Comparison of ENCODE assay signal across 16 cellular contexts in genomic region chr2:53130441-53130943, GRCh38.
DNase-seq lines count a peak whose midpoint lies in the region; ATAC-seq, FAIRE-seq and TF ChIP-seq lines count a peak whose summit lies in the region.
"Had no signal": no experiment of that assay in that cellular context is flagged by ENCODE, and none has a peak within 500 bp of the region (broad histone marks: within the 10 kb centered on the region; RNA-seq: fewer than 3 reads in every experiment).

No MANE protein-coding gene starts in this region.

- H4K20me1 ChIP-seq in keratinocyte (ENCODE audit: control insufficient read depth, extremely low read depth, insufficient read depth, low read length) = no peaks in the 10 kb centered on the region

- DNase-seq in COLO829 (ENCODE audit: low spot score) (peak; percentile 21), astrocyte of the hippocampus (ENCODE audit: low read depth, low spot score) (peak; percentile 59), keratinocyte (ENCODE audit: low read depth, low spot score) (peak; percentile 25), DMS 273 (lab: John Stamatoyannopoulos, UW; ENCODE audit: unreplicated experiment) (no peak), uterus (no peak), GOT3 (lab: John Stamatoyannopoulos, UW) (no peak)
- DNase-seq: activated CD4-positive, CD25-positive, alpha-beta regulatory T cell treated with anti-CD3 and anti-CD28 coated beads, Interleukin-2, amount 50 U/mL, for 72 hours; activated naive CD4-positive, alpha-beta T cell treated with anti-CD3 and anti-CD28 coated beads, Interleukin-2, amount 10 ng/mL, durations not matched to agents 7 days and 5 days; CD4-positive, CD25-positive, alpha-beta regulatory T cell; effector CD8-positive, alpha-beta T cell; NCI-H2107; SHP77 treated with DMSO at 0.1 percent for 48 hours; stimulated activated naive CD4-positive, alpha-beta T cell had no signal

- H3K36me3 ChIP-seq in keratinocyte (ENCODE audit: control insufficient read depth in 2 of 2, extremely low read depth in 1 of 2, insufficient read depth in 2 of 2, low read length in 2 of 2) (no peaks in the 10 kb centered on the region), uterus (no peaks in the 10 kb centered on the region)

- TF ChIP-seq CTCF in keratinocyte (optimal IDR thresholded peaks at IDR 0.05 in 1 of 3, IDR thresholded peaks at IDR 0.05 in 1 of 3, conservative IDR thresholded peaks at IDR 0.05 in 1 of 3; ENCODE audit: extremely low read depth in 1 of 3, insufficient read depth in 2 of 3, low read length in 3 of 3) (no peak), uterus (IDR thresholded peaks at IDR 0.05) (no peak)

- H3K79me2 ChIP-seq in keratinocyte (ENCODE audit: control insufficient read depth, insufficient read depth, low read length) = no peaks in the 10 kb centered on the region

- H3K9ac ChIP-seq in keratinocyte (ENCODE audit: control insufficient read depth, extremely low read depth, insufficient read depth, low read length) = no peak overlapping the region

- peaks cover 28% of the 10 kb centered on the region for H3K4me1 ChIP-seq in keratinocyte (ENCODE audit: control insufficient read depth, extremely low read depth, insufficient read depth, low read length)
- no peaks in the 10 kb centered on the region for H3K4me1 ChIP-seq in uterus

- no peak for TF ChIP-seq POLR2A in uterus (IDR thresholded peaks at IDR 0.05)

- H3K4me3 ChIP-seq in keratinocyte (ENCODE audit: control insufficient read depth in 2 of 3, extremely low read depth in 1 of 3, insufficient read depth in 2 of 3, low read depth in 1 of 3, low read length in 3 of 3) (no peak overlapping the region), uterus (no peak overlapping the region)

- intact Hi-C loops in uterus (cut with DNase I; ENCODE audit: low total_unique reads) = no loop called here

- H3K27me3 ChIP-seq in keratinocyte (ENCODE audit: control insufficient read depth, extremely low read depth, insufficient read depth, low read length) = no peaks in the 10 kb centered on the region
- no peaks in the 10 kb centered on the region for H3K27me3 ChIP-seq in uterus

- H3K9me3 ChIP-seq in keratinocyte (ENCODE audit: control insufficient read depth, low read depth, low read length) = no peaks in the 10 kb centered on the region
- H3K9me3 ChIP-seq in uterus = no peaks in the 10 kb centered on the region

- peak; percentile 49 for FAIRE-seq in keratinocyte (lab: Jason Lieb, UNC)

- H3K27ac ChIP-seq in keratinocyte (ENCODE audit: control insufficient read depth, insufficient read depth, low read length) = peak overlapping the region; percentile 51
- no peak overlapping the region for H3K27ac ChIP-seq in uterus

- ATAC-seq in HG03565 (IDR thresholded peaks at IDR 0.05; ENCODE audit: unreplicated experiment) = peak; percentile 72
- ATAC-seq in GM21576 (IDR thresholded peaks at IDR 0.05; ENCODE audit: unreplicated experiment) = no peak
- ATAC-seq: natural killer cell treated with Interleukin-12 subunit alpha and Interleukin-12 subunit beta and Interleukin-15 and Interleukin-18, amount 100 ng/mL, for 72 hours had no signal

- dilution Hi-C loops in keratinocyte (cut with MboI; ENCODE audit: extremely low pct_ligation_motif_present, low sequenced_read_pairs) = no loop called here

- H3K4me2 ChIP-seq in keratinocyte (ENCODE audit: control insufficient read depth, extremely low read depth, insufficient read depth, low read depth, low read length) = peak overlapping the region; percentile 54

- no peak overlapping the region for H2AFZ ChIP-seq in keratinocyte (ENCODE audit: control insufficient read depth, low read length)

- no peaks in the 10 kb centered on the region for H3K9me1 ChIP-seq in keratinocyte (ENCODE audit: control insufficient read depth, extremely low read depth, insufficient read depth, low read length)

Comparison
In these comparisons a context has a peak if more than half of its experiments do, and no peak if none do; other contexts are left out.
1. DNase-seq: peak in COLO829 (single experiment), astrocyte of the hippocampus (single experiment) and keratinocyte (single experiment); none in DMS 273 (single experiment), uterus (0 of 2) and GOT3 (single experiment).